In genomic region chr10:77245953-77246352, GRCh38 we compare ENCODE assay signal across 14 cellular contexts.
A peak's percentile ranks its signal among the peaks of the same experiment; 100 is the strongest.
DNase-seq lines count a peak whose midpoint lies in the region; ATAC-seq and TF ChIP-seq lines count a peak whose summit lies in the region.
"Had no signal": no experiment of that assay in that cellular context is flagged by ENCODE, and none has a peak within 500 bp of the region (broad histone marks: within the 10 kb centered on the region; RNA-seq: fewer than 3 reads in every experiment).

No MANE protein-coding gene starts in this region.

- intact Hi-C loops in MCF 10A (cut with micrococcal nuclease) (no loop called here), breast epithelium (cut with DNase I; ENCODE audit: low total_unique reads) (no loop called here), ascending aorta (cut with DNase I) (loop anchor here (5.0 kb wide), 1 partner anchor 391 kb away; the partner anchor contains the start of gene KCNMA1), left lung (cut with DNase I) (no loop called here), uterus (cut with DNase I; ENCODE audit: low total_unique reads) (no loop called here)

- CTCF ChIA-PET in MCF 10A (lab: Yijun Ruan, JAX): interaction anchor here (0.7 to 6.6 kb wide), 2 partner anchors 80 to 396 kb away, joined by 3 to 55 read pairs; no protein-coding TSS in a partner anchor

- no peaks in the 10 kb centered on the region for H3K9me3 Mint-ChIP-seq in MCF 10A (ENCODE audit: unreplicated experiment)
- H3K9me3 Mint-ChIP-seq: T-cell had no signal

- peaks cover 12% of the 10 kb centered on the region for H3K4me1 Mint-ChIP-seq in MCF 10A (ENCODE audit: insufficient read depth, unreplicated experiment)
- H3K4me1 Mint-ChIP-seq: T-cell had no signal

- POLR2A ChIA-PET in MCF 10A (lab: Yijun Ruan, JAX): interaction anchor here (0.6 kb wide), 1 partner anchor 249 kb away, joined by 3 read pairs; no protein-coding TSS in a partner anchor

- H3K27me3 Mint-ChIP-seq in MCF 10A (ENCODE audit: insufficient read depth, unreplicated experiment): no peaks in the 10 kb centered on the region
- H3K27me3 Mint-ChIP-seq: activated naive CD8-positive, alpha-beta T cell; T-cell had no signal

- TF ChIP-seq POLR2A in breast epithelium (IDR thresholded peaks at IDR 0.05): no peak
- no peak for TF ChIP-seq POLR2A in uterus (IDR thresholded peaks at IDR 0.05)

- peak; percentile 38 for ATAC-seq in left lung
- ATAC-seq in GM21529 (IDR thresholded peaks at IDR 0.05; ENCODE audit: unreplicated experiment): no peak
- ATAC-seq: activated CD8-positive, alpha-beta T cell treated with anti-CD3 and anti-CD28 coated beads, Interleukin-2, amount 10 ng/mL, durations not matched to agents 7 days and 5 days; T-cell had no signal

- H3K27me3 ChIP-seq in breast epithelium (no peaks in the 10 kb centered on the region), ascending aorta (no peaks in the 10 kb centered on the region), left lung (no peaks in the 10 kb centered on the region), uterus (no peaks in the 10 kb centered on the region)

- H3K4me1 ChIP-seq in breast epithelium (no peaks in the 10 kb centered on the region), ascending aorta (peaks cover 26 to 64% of the 10 kb centered on the region in 2 donors), left lung (peaks cover 5 to 37% of the 10 kb centered on the region in 2 donors), uterus (peaks cover 0 to 16% of the 10 kb centered on the region in 2 donors)

- H3K27ac ChIP-seq in breast epithelium (no peak overlapping the region), ascending aorta (peak overlapping the region; percentile 74 to 79), left lung (peak overlapping the region in 1 of 2 donors; percentile 74), uterus (peak overlapping the region; percentile 82 to 90)
- H3K27ac ChIP-seq: 22Rv1 had no signal

- H3K36me3 ChIP-seq in breast epithelium (no peaks in the 10 kb centered on the region), ascending aorta (no peaks in the 10 kb centered on the region), left lung (no peaks in the 10 kb centered on the region), uterus (no peaks in the 10 kb centered on the region)

- H3K4me3 Mint-ChIP-seq in MCF 10A (ENCODE audit: unreplicated experiment): no peak overlapping the region
- H3K4me3 Mint-ChIP-seq: activated CD8-positive, alpha-beta T cell treated with anti-CD3 and anti-CD28 coated beads, Interleukin-2, amount 10 ng/mL, durations not matched to agents 7 days and 5 days; activated naive CD8-positive, alpha-beta T cell; T-cell had no signal

- no TSS peak for BruUV-seq in MCF 10A (replicated peaks; lab: Mats Ljungman, UMichigan)

- DNase-seq in MCF 10A (ENCODE audit: unreplicated experiment) (peak; percentile 75), breast epithelium (ENCODE audit: low spot score in 2 of 2) (no peak), ascending aorta (ENCODE audit: low spot score in 2 of 2) (no peak), left lung (no peak), uterus (peak in 1 of 2 donors; percentile 59), D341Med (ENCODE audit: low spot score) (no peak)
- no peak for DNase-seq in activated CD4-positive, alpha-beta T cell treated with anti-CD3 and anti-CD28 coated beads, Interleukin-2, amount 50 U/mL, for 1 hour
- DNase-seq: activated CD8-positive, alpha-beta T cell treated with anti-CD3 and anti-CD28 coated beads, Interleukin-2, amount 10 ng/mL, durations not matched to agents 7 days and 5 days; DMS153; NCI-H69; T-cell had no signal

- H3K9me3 ChIP-seq in breast epithelium: no peaks in the 10 kb centered on the region
- H3K9me3 ChIP-seq in ascending aorta: no peaks in the 10 kb centered on the region
- no peaks in the 10 kb centered on the region for H3K9me3 ChIP-seq in left lung
- no peaks in the 10 kb centered on the region for H3K9me3 ChIP-seq in uterus

- no peak overlapping the region for H3K27ac Mint-ChIP-seq in MCF 10A (ENCODE audit: low read depth, unreplicated experiment)
- H3K27ac Mint-ChIP-seq: activated CD8-positive, alpha-beta T cell treated with anti-CD3 and anti-CD28 coated beads, Interleukin-2, amount 10 ng/mL, durations not matched to agents 7 days and 5 days; activated naive CD8-positive, alpha-beta T cell; T-cell had no signal

- peaks cover 6% of the 10 kb centered on the region for H3K36me3 Mint-ChIP-seq in MCF 10A (ENCODE audit: insufficient read depth, unreplicated experiment)
- H3K36me3 Mint-ChIP-seq: activated naive CD8-positive, alpha-beta T cell; T-cell had no signal

- no peak overlapping the region for H3K4me3 ChIP-seq in breast epithelium
- H3K4me3 ChIP-seq in ascending aorta: no peak overlapping the region
- H3K4me3 ChIP-seq in left lung: no peak overlapping the region
- H3K4me3 ChIP-seq in uterus: no peak overlapping the region

- TF ChIP-seq CTCF in MCF 10A (IDR thresholded peaks at IDR 0.05; ENCODE audit: unreplicated experiment) (no peak), breast epithelium (IDR thresholded peaks at IDR 0.05) (no peak), ascending aorta (IDR thresholded peaks at IDR 0.05) (no peak), left lung (IDR thresholded peaks at IDR 0.05) (no peak), uterus (IDR thresholded peaks at IDR 0.05) (no peak)

Comparison
In these comparisons a context has a peak if more than half of its experiments do, and no peak if none do; other contexts are left out.
1. H3K27ac ChIP-seq: peak in ascending aorta (2 of 2) and uterus (2 of 2); none in breast epithelium (0 of 2).